Comparison of ENCODE assay signal across 15 cellular contexts in the genomic region with DNA sequence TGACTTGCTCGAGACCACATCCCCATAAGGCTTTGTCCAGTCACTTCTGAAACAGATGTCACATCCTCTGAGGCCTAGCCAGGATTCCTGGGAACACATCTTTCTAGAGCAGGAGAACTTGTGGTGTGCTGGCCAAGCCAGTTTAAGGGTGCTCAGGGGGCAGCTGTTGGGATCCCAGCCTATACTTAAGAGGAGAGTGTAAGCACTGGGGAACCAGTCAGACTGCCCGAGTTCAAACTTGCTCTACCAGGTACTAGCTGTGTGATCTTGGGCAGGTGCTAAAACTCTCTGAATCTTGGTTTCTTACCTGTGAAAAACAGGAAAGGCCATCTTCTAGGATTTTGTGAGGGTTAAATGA.
"Had no signal": no experiment of that assay in that cellular context is flagged by ENCODE, and none has a peak within 500 bp of the region (broad histone marks: within the 10 kb centered on the region; RNA-seq: fewer than 3 reads in every experiment).

No MANE protein-coding gene starts in this region.

- H3K9me3 Mint-ChIP-seq: activated T-cell treated with anti-CD3 and anti-CD28 coated beads, Interleukin-2, amount 50 U/mL, for 24 hours; brain; dendritic cell treated with granulocyte-macrophage colony-stimulating factor and Interleukin-4, amounts not matched to agents 40 ng/mL and 50 ng/mL, for 4 days; effector memory CD8-positive, alpha-beta T cell; nephron; stimulated activated effector memory CD8-positive, alpha-beta T cell treated with anti-CD3 and anti-CD28 coated beads, Interleukin-12 subunit alpha, Interleukin-12 subunit beta, amount 100 ng/mL, for 72 hours; T-helper 1 cell treated with Interleukin-12 subunit alpha and Interleukin-12 subunit beta and Interleukin-4 antibody, amounts not matched to agents 30 μg/mL and 1 μg/mL, for 36 hours had no signal

- H3K27ac ChIP-seq: heart left ventricle had no signal

- H3K27ac Mint-ChIP-seq: activated CD8-positive, alpha-beta memory T cell treated with anti-CD3 and anti-CD28 coated beads, Interleukin-2, amount 10 ng/mL, durations not matched to agents 7 days and 5 days; activated naive CD8-positive, alpha-beta T cell; activated T-cell treated with anti-CD3 and anti-CD28 coated beads, Interleukin-2, amount 50 U/mL, for 24 hours; brain; effector memory CD8-positive, alpha-beta T cell; nephron; stimulated activated effector memory CD8-positive, alpha-beta T cell treated with anti-CD3 and anti-CD28 coated beads, Interleukin-12 subunit alpha, Interleukin-12 subunit beta, amount 100 ng/mL, for 72 hours; T-helper 1 cell treated with Interleukin-12 subunit alpha and Interleukin-12 subunit beta and Interleukin-4 antibody, amounts not matched to agents 30 μg/mL and 1 μg/mL, for 36 hours had no signal

- H3K27me3 ChIP-seq: upper lobe of left lung had no signal

- H3K4me3 ChIP-seq: heart left ventricle, prostate gland, upper lobe of left lung had no signal

- DNase-seq: activated gamma-delta T cell; activated T-cell treated with anti-CD3 and anti-CD28 coated beads, Interleukin-2, amount 50 U/mL, for 24 hours; amygdala; foreskin fibroblast; heart left ventricle; upper lobe of left lung had no signal

- H3K27me3 Mint-ChIP-seq: activated naive CD8-positive, alpha-beta T cell; activated T-cell treated with anti-CD3 and anti-CD28 coated beads, Interleukin-2, amount 50 U/mL, for 24 hours; dendritic cell treated with granulocyte-macrophage colony-stimulating factor and Interleukin-4, amounts not matched to agents 40 ng/mL and 50 ng/mL, for 4 days; effector memory CD8-positive, alpha-beta T cell had no signal

- H3K4me1 Mint-ChIP-seq: brain, nephron had no signal

- H3K9me3 ChIP-seq: heart left ventricle, prostate gland, upper lobe of left lung had no signal

- ATAC-seq: activated CD8-positive, alpha-beta memory T cell treated with anti-CD3 and anti-CD28 coated beads, Interleukin-2, amount 10 ng/mL, durations not matched to agents 7 days and 5 days had no signal

- H3K36me3 Mint-ChIP-seq: activated CD8-positive, alpha-beta memory T cell treated with anti-CD3 and anti-CD28 coated beads, Interleukin-2, amount 10 ng/mL, durations not matched to agents 7 days and 5 days; activated naive CD8-positive, alpha-beta T cell; brain; stimulated activated effector memory CD8-positive, alpha-beta T cell treated with anti-CD3 and anti-CD28 coated beads, Interleukin-12 subunit alpha, Interleukin-12 subunit beta, amount 100 ng/mL, for 72 hours had no signal

- H3K4me3 Mint-ChIP-seq: activated CD8-positive, alpha-beta memory T cell treated with anti-CD3 and anti-CD28 coated beads, Interleukin-2, amount 10 ng/mL, durations not matched to agents 7 days and 5 days; activated naive CD8-positive, alpha-beta T cell; activated T-cell treated with anti-CD3 and anti-CD28 coated beads, Interleukin-2, amount 50 U/mL, for 24 hours; brain; dendritic cell treated with granulocyte-macrophage colony-stimulating factor and Interleukin-4, amounts not matched to agents 40 ng/mL and 50 ng/mL, for 4 days; effector memory CD8-positive, alpha-beta T cell; nephron; stimulated activated effector memory CD8-positive, alpha-beta T cell treated with anti-CD3 and anti-CD28 coated beads, Interleukin-12 subunit alpha, Interleukin-12 subunit beta, amount 100 ng/mL, for 72 hours; T-helper 1 cell treated with Interleukin-12 subunit alpha and Interleukin-12 subunit beta and Interleukin-4 antibody, amounts not matched to agents 30 μg/mL and 1 μg/mL, for 36 hours had no signal

- H3K36me3 ChIP-seq: heart left ventricle, prostate gland, upper lobe of left lung had no signal
